Comparison of ENCODE assay signal across 8 cellular contexts in the genomic region with DNA sequence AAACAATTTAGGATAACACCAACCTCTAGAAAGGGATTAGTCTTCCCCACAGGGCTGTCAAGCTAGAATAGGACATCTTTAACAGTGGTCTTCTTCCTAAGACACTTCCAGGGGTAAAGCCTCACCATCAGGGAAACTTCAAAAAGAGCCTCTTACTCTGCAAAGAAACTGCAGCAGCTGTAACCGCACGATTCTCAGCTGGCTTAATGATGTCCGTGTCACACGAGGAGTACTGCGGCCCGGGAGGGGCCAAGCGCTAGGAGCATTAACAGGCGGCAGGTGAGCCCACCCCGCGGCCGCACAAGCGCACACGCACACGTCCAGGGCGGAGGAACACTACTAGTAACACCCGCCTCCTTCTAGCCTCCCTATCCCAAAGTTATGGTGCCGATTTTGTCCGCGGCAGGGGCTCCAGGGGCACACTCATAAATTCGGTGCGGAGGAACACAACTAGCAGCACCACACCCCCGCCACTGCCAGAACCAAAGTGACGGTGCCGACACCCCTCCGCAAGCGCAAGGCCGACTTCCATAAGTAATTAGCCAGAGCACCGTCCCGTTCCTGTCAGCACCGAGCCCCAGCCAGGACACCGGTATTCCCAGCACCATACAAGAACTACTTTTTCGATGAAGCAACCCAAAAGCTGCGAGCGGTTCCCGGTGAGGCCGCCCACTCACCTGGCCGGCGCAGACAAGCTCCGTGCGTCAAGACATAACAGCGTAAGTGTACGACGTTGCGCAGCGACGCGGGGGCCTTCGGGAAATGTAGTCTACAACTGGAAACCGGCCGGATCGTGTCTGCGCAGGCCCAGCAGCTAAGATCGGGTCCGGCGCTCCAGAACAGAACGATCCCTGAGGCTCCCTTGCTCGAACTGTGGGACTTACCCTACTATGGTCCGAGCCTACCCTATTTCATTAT. TPM values are rescaled to one million over a fixed set of nuclear protein-coding genes. Genes with fewer than 3 reads are reported as not detected.
DNase-seq lines count a peak whose midpoint lies in the region; ATAC-seq and TF ChIP-seq lines count a peak whose summit lies in the region.

Gene ZNF540 (plus strand): TSS at position 813 of the 918 bp plus-strand sequence. CDS start 3,572 bp downstream, outside the sequence.
Gene ZNF571 (minus strand): TSS at position 729 of the 918 bp plus-strand sequence. CDS start 8,116 bp downstream, outside the sequence.

- H3K36me3 ChIP-seq in naive thymus-derived CD4-positive, alpha-beta T cell (ENCODE audit: control insufficient read depth in 2 of 3, insufficient read depth in 3 of 3, low read length in 3 of 3), result peaks cover 2 to 20% (median 5%) of the 10 kb centered on the region in 3 experiments

- peak within 1 kb of the TSS; percentile 94 to 100 (median 98) for H3K4me3 Mint-ChIP-seq in naive thymus-derived CD4-positive, alpha-beta T cell
- peak within 1 kb of the TSS; percentile 90 for H3K4me3 Mint-ChIP-seq in stimulated activated memory B cell treated with anti-CD40 and anti-IgM and Interleukin-4, amounts not matched to agents 10 μg/mL and 1 μg/mL and 100 μg/mL, for 72 hours

- H3K4me1 Mint-ChIP-seq in naive thymus-derived CD4-positive, alpha-beta T cell, result peaks cover 13 to 56% (median 39%) of the 10 kb centered on the region in 7 donors
- H3K4me1 Mint-ChIP-seq in stimulated activated memory B cell treated with anti-CD40 and anti-IgM and Interleukin-4, amounts not matched to agents 10 μg/mL and 1 μg/mL and 100 μg/mL, for 72 hours, result peaks cover 17% of the 10 kb centered on the region

- H3K27me3 Mint-ChIP-seq in naive thymus-derived CD4-positive, alpha-beta T cell, result no peaks in the 10 kb centered on the region
- no peaks in the 10 kb centered on the region for H3K27me3 Mint-ChIP-seq in stimulated activated memory B cell treated with anti-CD40 and anti-IgM and Interleukin-4, amounts not matched to agents 10 μg/mL and 1 μg/mL and 100 μg/mL, for 72 hours

- no peaks in the 10 kb centered on the region for H3K27me3 ChIP-seq in naive thymus-derived CD4-positive, alpha-beta T cell (ENCODE audit: control insufficient read depth in 2 of 2, insufficient read depth in 2 of 2, low read length in 2 of 2)

- peaks cover 5 to 75% (median 32%) of the 10 kb centered on the region in 11 donors for H3K9me3 Mint-ChIP-seq in naive thymus-derived CD4-positive, alpha-beta T cell
- peaks cover 10% of the 10 kb centered on the region for H3K9me3 Mint-ChIP-seq in stimulated activated memory B cell treated with anti-CD40 and anti-IgM and Interleukin-4, amounts not matched to agents 10 μg/mL and 1 μg/mL and 100 μg/mL, for 72 hours

- intact Hi-C loops in naive thymus-derived CD4-positive, alpha-beta T cell (cut with micrococcal nuclease), result loop anchor here (1.0 to 10.0 kb wide), 23 partner anchors 61 to 1480 kb away; partner anchors contain the start of genes ZFP30 (in 2 of the 2), ZNF420 (in 2 of the 2), ZNF527 (in 2 of the 2) and ZNF568 (in 2 of the 2)

- CTCF ChIA-PET in naive thymus-derived CD4-positive, alpha-beta T cell (lab: Charles Lee), result interaction anchor here (0.5 to 0.6 kb wide), 2 partner anchors 69 to 174 kb away, joined by 3 to 7 read pairs; no protein-coding TSS in a partner anchor

- H3K9me3 ChIP-seq in naive thymus-derived CD4-positive, alpha-beta T cell (ENCODE audit: control insufficient read depth in 2 of 3, low read length in 3 of 3), result peaks cover 0 to 4% (median 0%) of the 10 kb centered on the region in 3 experiments

- POLR2A ChIA-PET in naive thymus-derived CD4-positive, alpha-beta T cell (lab: Charles Lee), result interaction anchor here (0.6 to 7.0 kb wide), 20 partner anchors 19 to 1380 kb away, joined by 3 to 53 read pairs (median 4); partner anchors contain the start of genes SIPA1L3, WDR87, ZFP30 and ZNF146

- peak; percentile 86 for DNase-seq in DMS153 (lab: John Stamatoyannopoulos, UW)
- DNase-seq in KG1 (lab: John Stamatoyannopoulos, UW), result peak; percentile 75
- peak; percentile 92 for DNase-seq in RPMI8226
- peak; percentile 87 for DNase-seq in activated T-helper 9 cell treated with anti-CD3 and anti-CD28 coated beads, Interleukin-2, amount 50 U/mL, for 16 hours (ENCODE audit: low read depth)
- DNase-seq in fibroblast of mammary gland (ENCODE audit: low read depth), result peak; percentile 93
- DNase-seq in naive thymus-derived CD4-positive, alpha-beta T cell, result peak; percentile 70 to 95 (median 92)

- TF ChIP-seq CTCF in fibroblast of mammary gland (conservative IDR thresholded peaks at IDR 0.05; ENCODE audit: control insufficient read depth, insufficient read depth, low read depth, low read length), result no peak

- H3K27ac ChIP-seq in naive thymus-derived CD4-positive, alpha-beta T cell (ENCODE audit: low read depth, low read length), result peak within 1 kb of the TSS; percentile 93

- H3K36me3 Mint-ChIP-seq in naive thymus-derived CD4-positive, alpha-beta T cell, result peaks cover 22 to 63% (median 48%) of the 10 kb centered on the region in 5 donors
- peaks cover 33% of the 10 kb centered on the region for H3K36me3 Mint-ChIP-seq in stimulated activated memory B cell treated with anti-CD40 and anti-IgM and Interleukin-4, amounts not matched to agents 10 μg/mL and 1 μg/mL and 100 μg/mL, for 72 hours

- ATAC-seq in GM21619 (IDR thresholded peaks at IDR 0.05; ENCODE audit: unreplicated experiment), result peak; percentile 99
- peak; percentile 96 for ATAC-seq in naive thymus-derived CD4-positive, alpha-beta T cell
- ATAC-seq in stimulated activated memory B cell treated with anti-CD40 and anti-IgM and Interleukin-4, amounts not matched to agents 10 μg/mL and 1 μg/mL and 100 μg/mL, for 72 hours, result peak; percentile 99

- peaks cover 7 to 18% of the 10 kb centered on the region in 2 donors for H3K4me1 ChIP-seq in naive thymus-derived CD4-positive, alpha-beta T cell (ENCODE audit: control insufficient read depth in 2 of 2, insufficient read depth in 2 of 2, low read length in 2 of 2)

- H3K4me3 ChIP-seq in fibroblast of mammary gland (ENCODE audit: control insufficient read depth, low read depth, low read length), result peak within 1 kb of the TSS; percentile 87
- H3K4me3 ChIP-seq in naive thymus-derived CD4-positive, alpha-beta T cell (ENCODE audit: low read length), result peak within 1 kb of the TSS; percentile 80

- peak within 1 kb of the TSS; percentile 93 to 100 (median 99) for H3K27ac Mint-ChIP-seq in naive thymus-derived CD4-positive, alpha-beta T cell
- peak within 1 kb of the TSS; percentile 94 for H3K27ac Mint-ChIP-seq in stimulated activated memory B cell treated with anti-CD40 and anti-IgM and Interleukin-4, amounts not matched to agents 10 μg/mL and 1 μg/mL and 100 μg/mL, for 72 hours

RNA-seq across cellular contexts. Expression of gene ZNF540, which starts in this region (rescaled TPM):
- total RNA-seq in naive thymus-derived CD4-positive, alpha-beta T cell, result 10 to 100 TPM in 4 of 5 experiments, under 1 TPM in 1; 0.99 to 22.7 (median 17.6) TPM
- polyA plus RNA-seq in naive thymus-derived CD4-positive, alpha-beta T cell, result 1 to 10 TPM; 7.4 to 9.0 TPM

RNA-seq across cellular contexts. Expression of gene ZNF571, which starts in this region (rescaled TPM):
- total RNA-seq in naive thymus-derived CD4-positive, alpha-beta T cell, result 10 to 100 TPM in 1 of 5 experiments, 1 to 10 TPM in 4; 1.5 to 12.4 (median 9.0) TPM
- polyA plus RNA-seq in naive thymus-derived CD4-positive, alpha-beta T cell, result 1 to 10 TPM; 5.2 to 5.9 TPM

Comparison
In these comparisons a context has a peak if more than half of its experiments do, and no peak if none do; other contexts are left out.
1. Peak in every context shown above with its lines: DNase-seq, ATAC-seq, H3K4me3 ChIP-seq and H3K27ac ChIP-seq.